Comparison of ENCODE assay signal across 8 cellular contexts in genomic region chr11:130159657-130160459, GRCh38. TPM values are rescaled to one million over a fixed set of nuclear protein-coding genes. Genes with fewer than 3 reads are reported as not detected.
DNase-seq lines count a peak whose midpoint lies in the region; ATAC-seq, FAIRE-seq and TF ChIP-seq lines count a peak whose summit lies in the region.

ST14 (plus strand) TSS chr11:130159782; CDS start chr11:130159980, 198 bp downstream.

- H3K27ac ChIP-seq in H1 (ENCODE audit: low read depth, low read length) = no peak within 1 kb of the TSS

- no peak for TF ChIP-seq RAD21 in H1 (IDR thresholded peaks at IDR 0.05 in 1 of 2, conservative IDR thresholded peaks at IDR 0.05 in 1 of 2; ENCODE audit: low read depth in 2 of 2, low read length in 2 of 2)

- no peaks in the 10 kb centered on the region for H4K20me1 ChIP-seq in H1 (replicated peaks in 1 of 2; ENCODE audit: control insufficient read depth in 1 of 2, insufficient read depth in 2 of 2, low read length in 2 of 2)

- peaks cover 18% of the 10 kb centered on the region for H3K4me1 Mint-ChIP-seq in activated CD4-positive, alpha-beta memory T cell treated with anti-CD3 and anti-CD28 coated beads, Interleukin-2, amount 10 ng/mL, durations not matched to agents 7 days and 5 days
- H3K4me1 Mint-ChIP-seq in activated CD4-positive, alpha-beta memory T cell treated with anti-CD3 and anti-CD28 coated beads for 36 hours (ENCODE audit: low read depth) = peaks cover 11% of the 10 kb centered on the region
- peaks cover 15 to 20% of the 10 kb centered on the region in 2 donors for H3K4me1 Mint-ChIP-seq in natural killer cell treated with Interleukin-12 subunit alpha and Interleukin-12 subunit beta and Interleukin-15 and Interleukin-18, amount 100 ng/mL, for 72 hours (ENCODE audit: low read depth in 2 of 2)

- H3K4me2 ChIP-seq in H1 (ENCODE audit: insufficient read depth in 1 of 2, low read depth in 2 of 2, low read length in 2 of 2) = peak within 1 kb of the TSS; percentile 84 to 86

- no peak within 1 kb of the TSS for H3K14ac ChIP-seq in H1 (ENCODE audit: insufficient read length)

- H3K4ac ChIP-seq in H1 (replicated peaks; ENCODE audit: insufficient read length, low read depth, low read length) = no peak within 1 kb of the TSS

- 0 out of 2 replicates have a peak within 1 kb of the TSS, but pooled peaks have one; percentile 15 for H2AFZ ChIP-seq in H1 (ENCODE audit: low read length)

- no peak for TF ChIP-seq CTCF in H1 (IDR thresholded peaks at IDR 0.05; ENCODE audit: control extremely low read depth in 1 of 3, insufficient read depth in 1 of 3, low read depth in 1 of 3, low read length in 3 of 3)

- peak within 1 kb of the TSS; percentile 52 for H4K8ac ChIP-seq in H1 (ENCODE audit: extremely low read depth, insufficient read depth, low read length)

- peak in 1 of 2 donors; percentile 17 for ATAC-seq in natural killer cell treated with Interleukin-12 subunit alpha and Interleukin-12 subunit beta and Interleukin-15 and Interleukin-18, amount 100 ng/mL, for 72 hours

- no peak within 1 kb of the TSS for H3K23ac ChIP-seq in H1 (ENCODE audit: insufficient read length)

- peak within 1 kb of the TSS; percentile 73 for H2BK20ac ChIP-seq in H1 (ENCODE audit: low read length)

- peak within 1 kb of the TSS; percentile 13 to 87 (median 24); a peak in 5 of 7 replicates for H3K9ac ChIP-seq in H1 (replicated peaks in 1 of 4; ENCODE audit: extremely low read depth in 1 of 4, low read depth in 3 of 4, low read length in 3 of 4)

- H2BK15ac ChIP-seq in H1 (ENCODE audit: low read length) = no peak within 1 kb of the TSS

- no peak within 1 kb of the TSS for H2BK120ac ChIP-seq in H1 (replicated peaks; ENCODE audit: low read depth, low read length)

- 3% methylated on average over 21 of the region's 88 CpGs; no CpG with 5 or more reads in 1 of the 2 experiments for WGBS in H1 (ENCODE audit: extremely low coverage in 1 of 2, insufficient coverage in 1 of 2, insufficient read length in 1 of 2, insufficient replicate concordance in 2 of 2, low coverage in 1 of 2, low lambda C conversion rate in 2 of 2, missing lambda C conversion rate in 1 of 2), 2 experiments

- peak within 1 kb of the TSS; percentile 24 for H3K4me3 Mint-ChIP-seq in activated CD4-positive, alpha-beta memory T cell treated with anti-CD3 and anti-CD28 coated beads, Interleukin-2, amount 10 ng/mL, durations not matched to agents 7 days and 5 days
- H3K4me3 Mint-ChIP-seq in activated CD4-positive, alpha-beta memory T cell treated with anti-CD3 and anti-CD28 coated beads for 36 hours = no peak within 1 kb of the TSS
- H3K4me3 Mint-ChIP-seq in natural killer cell treated with Interleukin-12 subunit alpha and Interleukin-12 subunit beta and Interleukin-15 and Interleukin-18, amount 100 ng/mL, for 72 hours = peak within 1 kb of the TSS; percentile 10

- peak within 1 kb of the TSS; percentile 37 to 61 (median 44) for H3K4me3 ChIP-seq in H1 (ENCODE audit: extremely low read depth in 1 of 4, insufficient read depth in 2 of 4, low read depth in 3 of 4, low read length in 4 of 4)

- no peaks in the 10 kb centered on the region for H3K36me3 ChIP-seq in H1 (ENCODE audit: control insufficient read depth in 2 of 4, insufficient read depth in 4 of 4, low read length in 3 of 4)

- H3K23me2 ChIP-seq in H1 (ENCODE audit: low read depth, low read length) = peaks cover 4% of the 10 kb centered on the region; the same call in 1 of the 2 replicates

- H3K27me3 Mint-ChIP-seq in activated CD4-positive, alpha-beta memory T cell treated with anti-CD3 and anti-CD28 coated beads, Interleukin-2, amount 10 ng/mL, durations not matched to agents 7 days and 5 days = peaks cover 66% of the 10 kb centered on the region
- H3K27me3 Mint-ChIP-seq in activated CD4-positive, alpha-beta memory T cell treated with anti-CD3 and anti-CD28 coated beads for 36 hours = peaks cover 44% of the 10 kb centered on the region
- peaks cover 41 to 50% of the 10 kb centered on the region in 2 donors for H3K27me3 Mint-ChIP-seq in natural killer cell treated with Interleukin-12 subunit alpha and Interleukin-12 subunit beta and Interleukin-15 and Interleukin-18, amount 100 ng/mL, for 72 hours

- H2BK5ac ChIP-seq in H1 (ENCODE audit: low read depth, low read length) = no peak within 1 kb of the TSS

- no peak within 1 kb of the TSS for H4K91ac ChIP-seq in H1 (replicated peaks; ENCODE audit: insufficient read length, low read length)

- peak within 1 kb of the TSS; percentile 38; the same call in 1 of the 2 replicates for H3K18ac ChIP-seq in H1 (ENCODE audit: extremely low read depth, low read length)

- CTCF ChIA-PET in activated CD4-positive, alpha-beta memory T cell treated with anti-CD3 and anti-CD28 coated beads, Interleukin-2, amount 10 ng/mL, durations not matched to agents 7 days and 5 days (lab: Charles Lee) = no interaction called here
- CTCF ChIA-PET in activated CD4-positive, alpha-beta memory T cell treated with anti-CD3 and anti-CD28 coated beads for 36 hours (lab: Charles Lee) = no interaction called here
- CTCF ChIA-PET in H1 (lab: Charles Lee; ENCODE audit: partially characterized antibody) = interaction anchor here (1.0 to 2.1 kb wide), 4 partner anchors 10 to 70 kb away, joined by 3 to 10 read pairs (median 3); no protein-coding TSS in a partner anchor

- no peak within 1 kb of the TSS for H3K27ac Mint-ChIP-seq in activated CD4-positive, alpha-beta memory T cell treated with anti-CD3 and anti-CD28 coated beads, Interleukin-2, amount 10 ng/mL, durations not matched to agents 7 days and 5 days
- no peak within 1 kb of the TSS for H3K27ac Mint-ChIP-seq in activated CD4-positive, alpha-beta memory T cell treated with anti-CD3 and anti-CD28 coated beads for 36 hours
- no peak within 1 kb of the TSS for H3K27ac Mint-ChIP-seq in natural killer cell treated with Interleukin-12 subunit alpha and Interleukin-12 subunit beta and Interleukin-15 and Interleukin-18, amount 100 ng/mL, for 72 hours

- H2BK12ac ChIP-seq in H1 (ENCODE audit: low read depth, low read length) = no peak within 1 kb of the TSS

- no peaks in the 10 kb centered on the region for H3K79me2 ChIP-seq in H1 (ENCODE audit: control insufficient read depth in 1 of 2, insufficient read depth in 2 of 2, low read length in 2 of 2)

- TF ChIP-seq POLR2A in H1 (IDR thresholded peaks at IDR 0.05; ENCODE audit: control extremely low read depth in 1 of 2, low read depth in 2 of 2, low read length in 2 of 2) = no peak

- H4K5ac ChIP-seq in H1 (ENCODE audit: insufficient read length, low read depth, low read length) = no peak within 1 kb of the TSS

- POLR2A ChIA-PET in activated CD4-positive, alpha-beta memory T cell treated with anti-CD3 and anti-CD28 coated beads, Interleukin-2, amount 10 ng/mL, durations not matched to agents 7 days and 5 days (lab: Charles Lee) = interaction anchor here (1.1 kb wide), 1 partner anchor 157 kb away, joined by 3 read pairs; the partner anchor contains the start of gene PRDM10
- POLR2A ChIA-PET in activated CD4-positive, alpha-beta memory T cell treated with anti-CD3 and anti-CD28 coated beads for 36 hours (lab: Charles Lee) = no interaction called here
- POLR2A ChIA-PET in H1 (lab: Charles Lee; ENCODE audit: partially characterized antibody) = interaction anchor here (1.9 to 3.0 kb wide), 3 partner anchors 10 to 83 kb away, joined by 5 to 17 read pairs (median 13); no protein-coding TSS in a partner anchor

- H3K79me1 ChIP-seq in H1 (ENCODE audit: low read depth, low read length) = no peaks in the 10 kb centered on the region; the same call in none of the 2 replicates

- intact Hi-C loops in activated CD4-positive, alpha-beta memory T cell treated with anti-CD3 and anti-CD28 coated beads for 36 hours (cut with micrococcal nuclease) = no loop called here

- no peak within 1 kb of the TSS for H3K56ac ChIP-seq in H1 (replicated peaks; ENCODE audit: insufficient read length, low read depth, low read length)

- H3K27me3 ChIP-seq in H1 (replicated peaks in 1 of 4; ENCODE audit: control insufficient read depth in 3 of 4, extremely low read depth in 1 of 4, insufficient read depth in 3 of 4, low read length in 3 of 4) = peaks cover 4 to 51% (median 43%) of the 10 kb centered on the region in 4 experiments

- TF ChIP-seq EP300 in H1 (IDR thresholded peaks at IDR 0.05; ENCODE audit: borderline replicate concordance in 1 of 2, low read depth in 2 of 2, low read length in 2 of 2) = no peak

- H3K9me3 ChIP-seq in H1 (ENCODE audit: insufficient read depth in 2 of 2, low read depth in 1 of 2, low read length in 1 of 2) = no peaks in the 10 kb centered on the region

- peaks cover 0 to 25% (median 11%) of the 10 kb centered on the region in 4 experiments; a peak in 6 of 7 replicates for H3K4me1 ChIP-seq in H1 (replicated peaks in 1 of 4; ENCODE audit: control insufficient read depth in 3 of 4, insufficient read depth in 4 of 4, low read length in 3 of 4)

- H3K9me3 Mint-ChIP-seq in activated CD4-positive, alpha-beta memory T cell treated with anti-CD3 and anti-CD28 coated beads, Interleukin-2, amount 10 ng/mL, durations not matched to agents 7 days and 5 days = no peaks in the 10 kb centered on the region
- no peaks in the 10 kb centered on the region for H3K9me3 Mint-ChIP-seq in activated CD4-positive, alpha-beta memory T cell treated with anti-CD3 and anti-CD28 coated beads for 36 hours
- no peaks in the 10 kb centered on the region for H3K9me3 Mint-ChIP-seq in natural killer cell treated with Interleukin-12 subunit alpha and Interleukin-12 subunit beta and Interleukin-15 and Interleukin-18, amount 100 ng/mL, for 72 hours

- peaks cover 2% of the 10 kb centered on the region for H3K36me3 Mint-ChIP-seq in activated CD4-positive, alpha-beta memory T cell treated with anti-CD3 and anti-CD28 coated beads, Interleukin-2, amount 10 ng/mL, durations not matched to agents 7 days and 5 days (ENCODE audit: low read depth)
- no peaks in the 10 kb centered on the region for H3K36me3 Mint-ChIP-seq in activated CD4-positive, alpha-beta memory T cell treated with anti-CD3 and anti-CD28 coated beads for 36 hours
- peaks cover 6% of the 10 kb centered on the region for H3K36me3 Mint-ChIP-seq in natural killer cell treated with Interleukin-12 subunit alpha and Interleukin-12 subunit beta and Interleukin-15 and Interleukin-18, amount 100 ng/mL, for 72 hours

- FAIRE-seq in H1 (lab: Jason Lieb, UNC) (no peak), GM19239 (lab: Jason Lieb, UNC) (no peak)

- H2AK5ac ChIP-seq in H1 (ENCODE audit: low read depth, low read length) = no peak within 1 kb of the TSS

- no peak for DNase-seq in activated CD4-positive, alpha-beta memory T cell treated with anti-CD3 and anti-CD28 coated beads, Interleukin-2, amount 10 ng/mL, durations not matched to agents 7 days and 5 days
- no peak for DNase-seq in activated CD4-positive, alpha-beta memory T cell treated with anti-CD3 and anti-CD28 coated beads for 36 hours
- peak; percentile 82 to 98 for DNase-seq in NCI-H526 (lab: John Stamatoyannopoulos, UW)
- DNase-seq in H1 (ENCODE audit: low read depth in 1 of 2, low spot score in 2 of 2) = peak in 1 of 2 experiments; percentile 72
- DNase-seq in natural killer cell treated with Interleukin-12 subunit alpha and Interleukin-12 subunit beta and Interleukin-15 and Interleukin-18, amount 100 ng/mL, for 72 hours (ENCODE audit: low spot score) = no peak
- DNase-seq in Ammon's horn (ENCODE audit: low spot score) = no peak
- DNase-seq in GM19239 (ENCODE audit: insufficient read length, low spot score) = no peak
- no peak for DNase-seq in glomerular visceral epithelial cell (ENCODE audit: extremely low spot score)

RNA-seq across cellular contexts. Expression of gene ST14, which starts in this region (rescaled TPM):
- total RNA-seq in activated CD4-positive, alpha-beta memory T cell treated with anti-CD3 and anti-CD28 coated beads, Interleukin-2, amount 10 ng/mL, durations not matched to agents 7 days and 5 days = not detected
- not detected for total RNA-seq in activated CD4-positive, alpha-beta memory T cell treated with anti-CD3 and anti-CD28 coated beads for 36 hours
- 22.4 and 25.7 TPM in 2 replicates for total RNA-seq in H1 (2021; fragmentation: NEBNext Ultra II Directional; extraction: Animal tissue kit (Norgen Biotek cat#: 25700))
- 24.9 and 31.8 TPM in 2 replicates for polyA plus RNA-seq in H1 (2011; rRNA removed)
- 20.5 TPM for polyA plus RNA-seq in H1 (2011; cell fraction: cytosol; rRNA removed)
- 32.8 TPM for polyA plus RNA-seq in H1 (2011; cell fraction: nucleus; rRNA removed)
- 12.9 to 23.2 TPM (median 21.1 TPM) in 4 replicates for polyA plus RNA-seq in H1 (2012, experiment 1 of 2)
- 18.0 TPM for polyA plus RNA-seq in H1 (2012, experiment 2 of 2)
- 36.9 TPM for polyA plus RNA-seq in H1 (2013, experiment 1 of 2)
- polyA plus RNA-seq in H1 (2013, experiment 2 of 2) = 38.9 TPM
- 14.8 and 15.0 TPM in 2 replicates for polyA minus RNA-seq in H1 (2011; rRNA and poly(A)+ RNA removed)
- polyA minus RNA-seq in H1 (2011; cell fraction: cytosol; rRNA and poly(A)+ RNA removed) = 12.3 TPM
- 9.7 TPM for polyA minus RNA-seq in H1 (2011; cell fraction: nucleus; rRNA and poly(A)+ RNA removed)
- under 1 TPM in 1 of 2 donors, not detected in 1; 0.17 TPM for total RNA-seq in natural killer cell treated with Interleukin-12 subunit alpha and Interleukin-12 subunit beta and Interleukin-15 and Interleukin-18, amount 100 ng/mL, for 72 hours

Comparison
In these comparisons a context has a peak if more than half of its experiments do, and no peak if none do; other contexts are left out.
1. RNA of gene ST14 (total RNA-seq): 22.4 to 25.7 TPM in H1; 0.17 TPM in natural killer cell treated with Interleukin-12 subunit alpha and Interleukin-12 subunit beta and Interleukin-15 and Interleukin-18, amount 100 ng/mL, for 72 hours, not detected in activated CD4-positive, alpha-beta memory T cell treated with anti-CD3 and anti-CD28 coated beads for 36 hours and not detected in activated CD4-positive, alpha-beta memory T cell treated with anti-CD3 and anti-CD28 coated beads, Interleukin-2, amount 10 ng/mL, durations not matched to agents 7 days and 5 days; every median in the first group is over 10 times any median in the second.
2. DNase-seq: peak in NCI-H526 (2 of 2); none in activated CD4-positive, alpha-beta memory T cell treated with anti-CD3 and anti-CD28 coated beads, Interleukin-2, amount 10 ng/mL, durations not matched to agents 7 days and 5 days (single experiment), activated CD4-positive, alpha-beta memory T cell treated with anti-CD3 and anti-CD28 coated beads for 36 hours (single experiment), natural killer cell treated with Interleukin-12 subunit alpha and Interleukin-12 subunit beta and Interleukin-15 and Interleukin-18, amount 100 ng/mL, for 72 hours (single experiment), Ammon's horn (single experiment), GM19239 (single experiment) and glomerular visceral epithelial cell (single experiment).